In genomic region chr17:81716674-81716996, GRCh38 we compare ENCODE assay signal across 17 cellular contexts. TPM values are rescaled to one million over a fixed set of nuclear protein-coding genes. Genes with fewer than 3 reads are reported as not detected.
DNase-seq lines count a peak whose midpoint lies in the region; ATAC-seq and TF ChIP-seq lines count a peak whose summit lies in the region.
"Had no signal": no experiment of that assay in that cellular context is flagged by ENCODE, and none has a peak within 500 bp of the region (broad histone marks: within the 10 kb centered on the region; RNA-seq: fewer than 3 reads in every experiment).

No MANE protein-coding gene starts in this region.

- ATAC-seq in lower lobe of right lung (no peak), upper lobe of right lung (no peak)

- CTCF ChIA-PET in Caco-2 (lab: Charles Lee) = interaction anchor here (0.7 kb wide), 1 partner anchor 387 kb away, joined by 5 read pairs; no protein-coding TSS in a partner anchor

- BruUV-seq in Caco-2 (replicated peaks; lab: Mats Ljungman, UMichigan) = no TSS peak

- DNase-seq in activated effector memory CD4-positive, alpha-beta T cell treated with anti-CD3 and anti-CD28 coated beads, Interleukin-2, amount 50 U/mL, for 16 hours = peak; percentile 59
- no peak for DNase-seq in activated effector memory CD4-positive, alpha-beta T cell treated with Interleukin-2 at 50 U/mL for 16 hours
- DNase-seq in lower lobe of right lung (peak; percentile 37), upper lobe of right lung (peak; percentile 61), DMS79 (lab: John Stamatoyannopoulos, UW) (no peak), Caco-2 (no peak)
- DNase-seq: Calu3; CD8-positive, alpha-beta memory T cell; DMS53; DND-41; GOT3 had no signal

- H3K4me3 ChIP-seq in lower lobe of right lung = no peak overlapping the region
- H3K4me3 ChIP-seq in upper lobe of right lung = no peak overlapping the region
- no peak overlapping the region for H3K4me3 ChIP-seq in Caco-2 (ENCODE audit: low read depth, low read length)
- H3K4me3 ChIP-seq: BLaER1 treated with 17β-estradiol and CSF1 and Interleukin-3, amounts not matched to agents 10 nM and 100 nM; HAP-1 had no signal

- H3K36me3 ChIP-seq in lower lobe of right lung (no peaks in the 10 kb centered on the region), upper lobe of right lung (no peaks in the 10 kb centered on the region), Caco-2 (ENCODE audit: control insufficient read depth, insufficient read depth, low read length) (no peaks in the 10 kb centered on the region; the same call in none of the 2 replicates)

- H3K4me1 ChIP-seq in lower lobe of right lung (peaks cover 18% of the 10 kb centered on the region), upper lobe of right lung (peaks cover 13% of the 10 kb centered on the region), Caco-2 (peaks cover 11% of the 10 kb centered on the region)

- no peaks in the 10 kb centered on the region for H3K9me3 Mint-ChIP-seq in Caco-2 (ENCODE audit: unreplicated experiment)
- H3K9me3 Mint-ChIP-seq: CD14-positive monocyte; CD4-positive, alpha-beta T cell had no signal

- H3K27ac ChIP-seq in lower lobe of right lung = no peak overlapping the region
- H3K27ac ChIP-seq in upper lobe of right lung = no peak overlapping the region
- H3K27ac ChIP-seq: 22Rv1; BLaER1 treated with 17β-estradiol and CSF1 and Interleukin-3, amounts not matched to agents 10 nM and 100 nM had no signal

- no peak overlapping the region for H3K4me3 Mint-ChIP-seq in Caco-2 (ENCODE audit: unreplicated experiment)
- H3K4me3 Mint-ChIP-seq: B cell; CD14-positive monocyte; CD4-positive, alpha-beta T cell; CD8-positive, alpha-beta memory T cell had no signal

- H3K36me3 Mint-ChIP-seq in Caco-2 (ENCODE audit: insufficient read depth, unreplicated experiment) = peaks cover 50% of the 10 kb centered on the region
- H3K36me3 Mint-ChIP-seq: CD8-positive, alpha-beta memory T cell had no signal

- H3K4me1 Mint-ChIP-seq in Caco-2 (ENCODE audit: low read depth, unreplicated experiment) = no peaks in the 10 kb centered on the region

- TF ChIP-seq CTCF in lower lobe of right lung (IDR thresholded peaks at IDR 0.05) (no peak), upper lobe of right lung (IDR thresholded peaks at IDR 0.05) (no peak), Caco-2 (IDR thresholded peaks at IDR 0.05; ENCODE audit: insufficient read depth in 1 of 2, low read depth in 1 of 2, low read length in 1 of 2, severe bottlenecking in 1 of 2, unreplicated experiment in 1 of 2) (no peak)

- POLR2A ChIA-PET in Caco-2 (lab: Charles Lee) = interaction anchor here (0.6 kb wide), 1 partner anchor 101 kb away, joined by 7 read pairs; no protein-coding TSS in a partner anchor

- no peak overlapping the region for H3K27ac Mint-ChIP-seq in Caco-2 (ENCODE audit: unreplicated experiment)
- H3K27ac Mint-ChIP-seq: B cell; CD14-positive monocyte; CD4-positive, alpha-beta T cell had no signal

- H3K27me3 ChIP-seq in lower lobe of right lung (ENCODE audit: low read depth) = no peaks in the 10 kb centered on the region
- H3K27me3 ChIP-seq in upper lobe of right lung = no peaks in the 10 kb centered on the region
- H3K27me3 ChIP-seq in Caco-2 (replicated peaks; ENCODE audit: control insufficient read depth, insufficient read depth, low read length) = no peaks in the 10 kb centered on the region
- H3K27me3 ChIP-seq: BLaER1 treated with 17β-estradiol and CSF1 and Interleukin-3, amounts not matched to agents 10 nM and 100 nM had no signal

- intact Hi-C loops in lower lobe of right lung (cut with DNase I) (no loop called here), upper lobe of right lung (cut with DNase I) (no loop called here), Caco-2 (cut with micrococcal nuclease; ENCODE audit: unreplicated experiment) (no loop called here)

- H3K9me3 ChIP-seq in lower lobe of right lung (no peaks in the 10 kb centered on the region), upper lobe of right lung (no peaks in the 10 kb centered on the region), Caco-2 (no peaks in the 10 kb centered on the region)
- H3K9me3 ChIP-seq: BLaER1 treated with 17β-estradiol and CSF1 and Interleukin-3, amounts not matched to agents 10 nM and 100 nM; HAP-1 had no signal

- no peaks in the 10 kb centered on the region for H3K27me3 Mint-ChIP-seq in Caco-2 (ENCODE audit: insufficient read depth, unreplicated experiment)
- H3K27me3 Mint-ChIP-seq: B cell; CD4-positive, alpha-beta T cell; CD8-positive, alpha-beta memory T cell had no signal

RNA-seq across cellular contexts. Expression of gene SLC25A10, which starts 4.6 kb away (rescaled TPM):
- total RNA-seq in lower lobe of right lung (7.3 TPM), upper lobe of right lung (6.3 TPM), Caco-2 (2022) (49.5 and 54.8 TPM in 2 replicates)

RNA-seq across cellular contexts. Expression of gene MRPL12, which starts 13.5 kb away (rescaled TPM):
- 35.0 TPM for total RNA-seq in lower lobe of right lung
- total RNA-seq in upper lobe of right lung = 40.3 TPM
- total RNA-seq in Caco-2 (2022) = 164 and 176 TPM in 2 replicates

RNA-seq across cellular contexts. Expression of gene HGS, which starts 32.8 kb away (rescaled TPM):
- total RNA-seq in lower lobe of right lung = 92.0 TPM
- total RNA-seq in upper lobe of right lung = 88.3 TPM
- 176 and 178 TPM in 2 replicates for total RNA-seq in Caco-2 (2022)

RNA-seq across cellular contexts. Expression of gene ARL16, which starts 33.0 kb away (rescaled TPM):
- 19.0 TPM for total RNA-seq in lower lobe of right lung
- total RNA-seq in upper lobe of right lung = 19.5 TPM
- total RNA-seq in Caco-2 (2022) = 45.1 and 49.8 TPM in 2 replicates

RNA-seq across cellular contexts. Expression of gene CCDC137, which starts 50.1 kb away (rescaled TPM):
- 12.8 TPM for total RNA-seq in lower lobe of right lung
- total RNA-seq in upper lobe of right lung = 13.7 TPM
- total RNA-seq in Caco-2 (2022) = 49.0 and 50.5 TPM in 2 replicates

Comparison
In these comparisons a context has a peak if more than half of its experiments do, and no peak if none do; other contexts are left out.
1. DNase-seq: peak in activated effector memory CD4-positive, alpha-beta T cell treated with anti-CD3 and anti-CD28 coated beads, Interleukin-2, amount 50 U/mL, for 16 hours (single experiment), lower lobe of right lung (single experiment) and upper lobe of right lung (single experiment); none in activated effector memory CD4-positive, alpha-beta T cell treated with Interleukin-2 at 50 U/mL for 16 hours (single experiment), DMS79 (single experiment) and Caco-2 (0 of 2).